9 cellular contexts compared by ENCODE assay signal in the genomic region with DNA sequence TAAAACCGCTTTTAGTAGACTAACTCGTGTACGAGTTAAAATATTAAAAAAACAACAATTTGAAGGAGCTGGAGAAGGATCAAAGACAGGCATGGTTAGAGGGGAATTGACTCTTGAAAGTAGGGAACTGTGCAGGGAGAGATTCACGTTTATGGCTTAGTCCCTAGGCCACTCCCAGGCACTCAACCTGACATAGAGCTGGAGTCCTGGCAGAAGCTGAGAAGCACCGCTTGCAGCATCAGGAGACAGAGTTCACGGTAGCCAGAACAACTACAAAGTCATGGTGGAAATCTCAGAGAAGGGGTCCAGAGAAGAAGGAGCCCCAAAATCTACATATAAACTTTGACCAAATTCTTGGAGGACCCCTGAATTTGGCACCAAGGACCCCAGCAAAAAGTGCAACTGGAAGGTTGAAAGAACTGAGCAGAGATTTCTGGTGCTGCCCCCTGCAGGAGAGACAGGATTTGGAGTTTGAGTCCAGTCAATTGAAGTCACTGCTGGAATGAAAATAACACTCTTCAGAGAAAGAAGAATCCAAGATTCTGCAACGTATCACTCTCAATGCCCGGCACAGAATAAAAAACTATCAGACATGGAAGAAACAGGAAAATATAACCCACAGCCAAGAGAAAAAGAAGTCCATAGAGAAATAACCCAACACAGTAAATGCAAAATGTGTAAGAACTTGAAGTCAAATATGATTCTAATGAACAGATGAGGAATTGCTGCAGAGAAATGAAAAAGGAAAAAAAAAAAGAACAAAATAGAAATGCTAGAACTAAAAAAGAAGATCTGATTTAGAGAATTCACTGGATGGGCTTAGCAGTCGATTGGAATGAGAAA.
DNase-seq lines count a peak whose midpoint lies in the region; ATAC-seq, FAIRE-seq and TF ChIP-seq lines count a peak whose summit lies in the region.
"Had no signal": no experiment of that assay in that cellular context is flagged by ENCODE, and none has a peak within 500 bp of the region (broad histone marks: within the 10 kb centered on the region; RNA-seq: fewer than 3 reads in every experiment).

No MANE protein-coding gene starts in this region.

- no peaks in the 10 kb centered on the region for H3K36me3 Mint-ChIP-seq in CD8-positive, alpha-beta T cell
- no peaks in the 10 kb centered on the region for H3K36me3 Mint-ChIP-seq in activated CD4-positive, alpha-beta T cell treated with anti-CD3 and anti-CD28 coated beads, Interleukin-2, amount 10 ng/mL, durations not matched to agents 24 days and 14 days (ENCODE audit: low read depth)

- no peak overlapping the region for H3K27ac ChIP-seq in CD8-positive, alpha-beta T cell (ENCODE audit: low read depth, low read length)
- no peak overlapping the region for H3K27ac ChIP-seq in upper lobe of right lung
- H3K27ac ChIP-seq: SJSA1 had no signal

- CTCF ChIA-PET in CD8-positive, alpha-beta T cell (lab: Charles Lee) = interaction anchor here (1.1 kb wide), 1 partner anchor 11 kb away, joined by 3 read pairs; no protein-coding TSS in a partner anchor
- CTCF ChIA-PET in HEK293T (lab: Yijun Ruan, JAX) = interaction anchor here (0.7 to 1.4 kb wide), 4 partner anchors 45 to 202 kb away, joined by 3 to 5 read pairs (median 4); no protein-coding TSS in a partner anchor

- H3K27me3 ChIP-seq in CD8-positive, alpha-beta T cell (ENCODE audit: insufficient read depth, low read length) = no peaks in the 10 kb centered on the region
- peaks cover 5% of the 10 kb centered on the region for H3K27me3 ChIP-seq in upper lobe of right lung

- no peaks in the 10 kb centered on the region for H3K4me1 ChIP-seq in CD8-positive, alpha-beta T cell (ENCODE audit: insufficient read depth, low read length)
- no peaks in the 10 kb centered on the region for H3K4me1 ChIP-seq in upper lobe of right lung
- H3K4me1 ChIP-seq: SJSA1 had no signal

- TF ChIP-seq CTCF in CD8-positive, alpha-beta T cell (IDR thresholded peaks at IDR 0.05) = peak; percentile 40
- peak; percentile 55 for TF ChIP-seq CTCF in upper lobe of right lung (IDR thresholded peaks at IDR 0.05)
- no peak for TF ChIP-seq CTCF in lower leg skin (IDR thresholded peaks at IDR 0.05)

- no peak for ATAC-seq in CD8-positive, alpha-beta T cell
- ATAC-seq in upper lobe of right lung (peak; percentile 21), GM21390 (IDR thresholded peaks at IDR 0.05; ENCODE audit: unreplicated experiment) (no peak)

- H3K36me3 ChIP-seq in CD8-positive, alpha-beta T cell (ENCODE audit: insufficient read depth, low read length) = no peaks in the 10 kb centered on the region
- H3K36me3 ChIP-seq in upper lobe of right lung = no peaks in the 10 kb centered on the region
- H3K36me3 ChIP-seq: SJSA1 had no signal

- FAIRE-seq in GM12891 (lab: Jason Lieb, UNC) = no peak

- H3K4me3 Mint-ChIP-seq in CD8-positive, alpha-beta T cell = no peak overlapping the region
- H3K4me3 Mint-ChIP-seq in activated CD4-positive, alpha-beta T cell treated with anti-CD3 and anti-CD28 coated beads, Interleukin-2, amount 10 ng/mL, durations not matched to agents 24 days and 14 days = no peak overlapping the region

- TF ChIP-seq POLR2A in GM12891 (IDR thresholded peaks at IDR 0.05; ENCODE audit: low read depth, low read length) = no peak
- TF ChIP-seq POLR2A in lower leg skin (IDR thresholded peaks at IDR 0.05) = no peak

- no peaks in the 10 kb centered on the region for H3K9me3 ChIP-seq in CD8-positive, alpha-beta T cell (ENCODE audit: low read length)
- no peaks in the 10 kb centered on the region for H3K9me3 ChIP-seq in upper lobe of right lung
- H3K9me3 ChIP-seq: SJSA1 had no signal

- H3K4me3 ChIP-seq in CD8-positive, alpha-beta T cell (ENCODE audit: low read depth, low read length) = no peak overlapping the region
- H3K4me3 ChIP-seq in upper lobe of right lung = no peak overlapping the region
- H3K4me3 ChIP-seq in lower leg skin (ENCODE audit: low read depth, poor library complexity, severe bottlenecking) = no peak overlapping the region
- H3K4me3 ChIP-seq: SJSA1 had no signal

- no peaks in the 10 kb centered on the region for H3K4me1 Mint-ChIP-seq in CD8-positive, alpha-beta T cell (ENCODE audit: low read depth)
- no peaks in the 10 kb centered on the region for H3K4me1 Mint-ChIP-seq in activated CD4-positive, alpha-beta T cell treated with anti-CD3 and anti-CD28 coated beads, Interleukin-2, amount 10 ng/mL, durations not matched to agents 24 days and 14 days

- WGBS in lower leg skin, 2 donors = 44 to 50% methylated on average over 9 of the region's 9 CpGs

- H3K27ac Mint-ChIP-seq in CD8-positive, alpha-beta T cell = no peak overlapping the region
- no peak overlapping the region for H3K27ac Mint-ChIP-seq in activated CD4-positive, alpha-beta T cell treated with anti-CD3 and anti-CD28 coated beads, Interleukin-2, amount 10 ng/mL, durations not matched to agents 24 days and 14 days

- intact Hi-C loops in CD8-positive, alpha-beta T cell (cut with DNase I, micrococcal nuclease) = no loop called here
- intact Hi-C loops in activated CD4-positive, alpha-beta T cell treated with anti-CD3 and anti-CD28 coated beads, Interleukin-2, amount 10 ng/mL, durations not matched to agents 24 days and 14 days (cut with micrococcal nuclease) = loop anchor here (10.0 kb wide), 1 partner anchor 365 kb away; no protein-coding TSS in a partner anchor
- intact Hi-C loops in upper lobe of right lung (cut with DNase I) = no loop called here
- intact Hi-C loops in lower leg skin (cut with DNase I; ENCODE audit: low total_unique reads) = no loop called here

- H3K9me3 Mint-ChIP-seq in CD8-positive, alpha-beta T cell = no peaks in the 10 kb centered on the region
- no peaks in the 10 kb centered on the region for H3K9me3 Mint-ChIP-seq in activated CD4-positive, alpha-beta T cell treated with anti-CD3 and anti-CD28 coated beads, Interleukin-2, amount 10 ng/mL, durations not matched to agents 24 days and 14 days

- peaks cover 17% of the 10 kb centered on the region for H3K27me3 Mint-ChIP-seq in CD8-positive, alpha-beta T cell (ENCODE audit: low read depth)
- H3K27me3 Mint-ChIP-seq in activated CD4-positive, alpha-beta T cell treated with anti-CD3 and anti-CD28 coated beads, Interleukin-2, amount 10 ng/mL, durations not matched to agents 24 days and 14 days = peaks cover 5% of the 10 kb centered on the region

- peak in 2 of 7 experiments; percentile 5 to 22 for DNase-seq in CD8-positive, alpha-beta T cell
- DNase-seq in HEK293T (ENCODE audit: extremely low spot score) = peak; percentile 52
- peak; percentile 75 for DNase-seq in activated CD4-positive, alpha-beta T cell treated with anti-CD3 and anti-CD28 coated beads, Interleukin-2, amount 10 ng/mL, durations not matched to agents 24 days and 14 days
- peak; percentile 25 for DNase-seq in iris pigment epithelial cell (ENCODE audit: low read depth)
- DNase-seq in upper lobe of right lung = no peak
- DNase-seq in GM12891 (ENCODE audit: insufficient read length, low spot score) = no peak
- no peak for DNase-seq in lower leg skin (ENCODE audit: low spot score in 2 of 2)

- POLR2A ChIA-PET in CD8-positive, alpha-beta T cell (lab: Charles Lee) = no interaction called here
- POLR2A ChIA-PET in HEK293T (lab: Yijun Ruan, JAX) = no interaction called here

TF ChIP-seq in HEK293T, 16 proteins besides CTCF, POLR2A, EP300 and RAD21:
- TF ChIP-seq L3MBTL2 (conservative IDR thresholded peaks at IDR 0.05) = no peak
- no peak for TF ChIP-seq TARDBP (IDR thresholded peaks at IDR 0.05)

TF ChIP-seq in GM12891, 5 proteins besides CTCF, POLR2A, EP300 and RAD21:
- TF ChIP-seq POLR2AphosphoS5 (IDR thresholded peaks at IDR 0.05; ENCODE audit: low read depth, low read length) = no peak
- no peak for TF ChIP-seq POU2F2 (IDR thresholded peaks at IDR 0.05; ENCODE audit: low read depth, low read length)
- no peak for TF ChIP-seq SPI1 (IDR thresholded peaks at IDR 0.05; ENCODE audit: low read depth, low read length)
- TF ChIP-seq TAF1 (IDR thresholded peaks at IDR 0.05; ENCODE audit: low read depth, low read length) = no peak
- no peak for TF ChIP-seq PAX5 (IDR thresholded peaks at IDR 0.05; ENCODE audit: insufficient read depth, low read length, severe bottlenecking)

Comparison
In these comparisons a context has a peak if more than half of its experiments do, and no peak if none do; other contexts are left out.
1. DNase-seq: peak in HEK293T (single experiment), activated CD4-positive, alpha-beta T cell treated with anti-CD3 and anti-CD28 coated beads, Interleukin-2, amount 10 ng/mL, durations not matched to agents 24 days and 14 days (single experiment) and iris pigment epithelial cell (single experiment); none in upper lobe of right lung (single experiment), GM12891 (single experiment) and lower leg skin (0 of 2).
2. CTCF ChIP-seq: peak in CD8-positive, alpha-beta T cell (single experiment) and upper lobe of right lung (single experiment); none in lower leg skin (0 of 3).